Comparison of ENCODE assay signal across 8 cellular contexts in genomic region chr17:49694847-49695697, GRCh38. TPM values are rescaled to one million over a fixed set of nuclear protein-coding genes. Genes with fewer than 3 reads are reported as not detected.
DNase-seq lines count a peak whose midpoint lies in the region; ATAC-seq lines count a peak whose summit lies in the region.

No MANE protein-coding gene starts in this region.

- DNase-seq in NCI-H1092 treated with DMSO at 0.1 percent for 48 hours (lab: John Stamatoyannopoulos, UW) (peak; percentile 20), NCI-H1092 (lab: John Stamatoyannopoulos, UW) (no peak), NCI-H2196 (lab: John Stamatoyannopoulos, UW; ENCODE audit: unreplicated experiment) (peak; percentile 56), mesenteric fat pad (ENCODE audit: low spot score) (peak; percentile 53)
- DNase-seq in activated CD4-positive, alpha-beta T cell treated with anti-CD3 and anti-CD28 coated beads for 48 hours = peak; percentile 84
- peak; percentile 91 for DNase-seq in stimulated activated CD8-positive, alpha-beta memory T cell treated with anti-CD3 and anti-CD28 coated beads, Interleukin-4, amount 100 ng/mL, for 48 hours

- peak overlapping the region; percentile 56 for H3K4me3 Mint-ChIP-seq in dendritic cell treated with granulocyte-macrophage colony-stimulating factor and Interleukin-4, amounts not matched to agents 40 ng/mL and 50 ng/mL, for 4 days

- peaks cover 12% of the 10 kb centered on the region for H3K36me3 Mint-ChIP-seq in dendritic cell treated with granulocyte-macrophage colony-stimulating factor and Interleukin-4, amounts not matched to agents 40 ng/mL and 50 ng/mL, for 4 days (ENCODE audit: low read depth)

- no peak for ATAC-seq in HG02759 (IDR thresholded peaks at IDR 0.05; ENCODE audit: unreplicated experiment)

- H3K9me3 Mint-ChIP-seq in dendritic cell treated with granulocyte-macrophage colony-stimulating factor and Interleukin-4, amounts not matched to agents 40 ng/mL and 50 ng/mL, for 4 days = no peaks in the 10 kb centered on the region

- H3K27ac Mint-ChIP-seq in dendritic cell treated with granulocyte-macrophage colony-stimulating factor and Interleukin-4, amounts not matched to agents 40 ng/mL and 50 ng/mL, for 4 days = peak overlapping the region; percentile 75

- peaks cover 66% of the 10 kb centered on the region for H3K4me1 Mint-ChIP-seq in dendritic cell treated with granulocyte-macrophage colony-stimulating factor and Interleukin-4, amounts not matched to agents 40 ng/mL and 50 ng/mL, for 4 days (ENCODE audit: low read depth)

- intact Hi-C loops in dendritic cell treated with granulocyte-macrophage colony-stimulating factor and Interleukin-4, amounts not matched to agents 40 ng/mL and 50 ng/mL, for 4 days (cut with micrococcal nuclease) = loop anchor here (1.0 to 10.0 kb wide), 2 partner anchors 60 to 125 kb away; no protein-coding TSS in a partner anchor

- peaks cover 5% of the 10 kb centered on the region for H3K27me3 Mint-ChIP-seq in dendritic cell treated with granulocyte-macrophage colony-stimulating factor and Interleukin-4, amounts not matched to agents 40 ng/mL and 50 ng/mL, for 4 days

RNA-seq across cellular contexts. Expression of gene SLC35B1, which starts 12.7 kb away (rescaled TPM):
- 44.5 TPM for total RNA-seq in mesenteric fat pad

RNA-seq across cellular contexts. Expression of gene SPOP, which starts 17.2 kb away (rescaled TPM):
- total RNA-seq in mesenteric fat pad = 44.2 TPM
